In genomic region chr19:3366761-3367571, GRCh38 we compare ENCODE assay signal across 1 cellular context.
A peak's percentile ranks its signal among the peaks of the same experiment; 100 is the strongest.
TF ChIP-seq lines count a peak whose summit lies in the region.

No MANE protein-coding gene starts in this region.

TF ChIP-seq in GM12878, 131 proteins besides CTCF, POLR2A, EP300 and RAD21 (continued from another document and continues in another):
- TF ChIP-seq ZNF274 (IDR thresholded peaks at IDR 0.05; ENCODE audit: insufficient read depth, insufficient read length) (no peak), SP1 (IDR thresholded peaks at IDR 0.05; ENCODE audit: low read depth, low read length) (no peak), KAT2A (conservative IDR thresholded peaks at IDR 0.05; ENCODE audit: control insufficient read depth, low read depth, low read length) (no peak), BACH1 (IDR thresholded peaks at IDR 0.05; ENCODE audit: borderline replicate concordance) (no peak), MEF2A (IDR thresholded peaks at IDR 0.05; ENCODE audit: insufficient read depth, low read depth, low read length) (no peak), NBN (IDR thresholded peaks at IDR 0.05) (0 out of 2 replicates have a peak, but pooled peaks have one; percentile 18), RAD51 (IDR thresholded peaks at IDR 0.05) (peak; percentile 55), PML (IDR thresholded peaks at IDR 0.05; ENCODE audit: low read length) (no peak), DPF2 (IDR thresholded peaks at IDR 0.05) (0 out of 2 replicates have a peak, but pooled peaks have one; percentile 15), ZBTB11 (CRISPR knock-in tag; IDR thresholded peaks at IDR 0.05) (no peak), CEBPB (IDR thresholded peaks at IDR 0.05; ENCODE audit: borderline replicate concordance in 1 of 2, low read depth in 2 of 2, low read length in 2 of 2) (no peak), IRF3 (IDR thresholded peaks at IDR 0.05) (no peak), HSF1 (IDR thresholded peaks at IDR 0.05; ENCODE audit: low read depth, low read length) (no peak), TCF12 (IDR thresholded peaks at IDR 0.05; ENCODE audit: low read depth, low read length) (peak; percentile 25; the same call in 1 of the 2 replicates), CBX5 (IDR thresholded peaks at IDR 0.05; ENCODE audit: low read depth) (no peak), ZNF384 (IDR thresholded peaks at IDR 0.05; ENCODE audit: borderline replicate concordance, low read depth, low read length) (no peak), YY1 (IDR thresholded peaks at IDR 0.05; ENCODE audit: low read depth, low read length) (0 out of 2 replicates have a peak, but pooled peaks have one; percentile 8), ESRRA (IDR thresholded peaks at IDR 0.05; ENCODE audit: low read length) (no peak), CREB1 (IDR thresholded peaks at IDR 0.05; ENCODE audit: low read depth) (no peak), MLLT1 (IDR thresholded peaks at IDR 0.05) (0 out of 2 replicates have a peak, but pooled peaks have one; percentile 19), GATAD2B (conservative IDR thresholded peaks at IDR 0.05; ENCODE audit: low read depth) (peak; percentile 47; the same call in 1 of the 2 replicates), MXI1 (IDR thresholded peaks at IDR 0.05; ENCODE audit: low read depth, low read length) (no peak), ATF7 (IDR thresholded peaks at IDR 0.05; ENCODE audit: low read depth) (no peak), ZZZ3 (IDR thresholded peaks at IDR 0.05; ENCODE audit: control insufficient read depth, insufficient read length, low read depth) (no peak)
- TF ChIP-seq, protein P1, sequence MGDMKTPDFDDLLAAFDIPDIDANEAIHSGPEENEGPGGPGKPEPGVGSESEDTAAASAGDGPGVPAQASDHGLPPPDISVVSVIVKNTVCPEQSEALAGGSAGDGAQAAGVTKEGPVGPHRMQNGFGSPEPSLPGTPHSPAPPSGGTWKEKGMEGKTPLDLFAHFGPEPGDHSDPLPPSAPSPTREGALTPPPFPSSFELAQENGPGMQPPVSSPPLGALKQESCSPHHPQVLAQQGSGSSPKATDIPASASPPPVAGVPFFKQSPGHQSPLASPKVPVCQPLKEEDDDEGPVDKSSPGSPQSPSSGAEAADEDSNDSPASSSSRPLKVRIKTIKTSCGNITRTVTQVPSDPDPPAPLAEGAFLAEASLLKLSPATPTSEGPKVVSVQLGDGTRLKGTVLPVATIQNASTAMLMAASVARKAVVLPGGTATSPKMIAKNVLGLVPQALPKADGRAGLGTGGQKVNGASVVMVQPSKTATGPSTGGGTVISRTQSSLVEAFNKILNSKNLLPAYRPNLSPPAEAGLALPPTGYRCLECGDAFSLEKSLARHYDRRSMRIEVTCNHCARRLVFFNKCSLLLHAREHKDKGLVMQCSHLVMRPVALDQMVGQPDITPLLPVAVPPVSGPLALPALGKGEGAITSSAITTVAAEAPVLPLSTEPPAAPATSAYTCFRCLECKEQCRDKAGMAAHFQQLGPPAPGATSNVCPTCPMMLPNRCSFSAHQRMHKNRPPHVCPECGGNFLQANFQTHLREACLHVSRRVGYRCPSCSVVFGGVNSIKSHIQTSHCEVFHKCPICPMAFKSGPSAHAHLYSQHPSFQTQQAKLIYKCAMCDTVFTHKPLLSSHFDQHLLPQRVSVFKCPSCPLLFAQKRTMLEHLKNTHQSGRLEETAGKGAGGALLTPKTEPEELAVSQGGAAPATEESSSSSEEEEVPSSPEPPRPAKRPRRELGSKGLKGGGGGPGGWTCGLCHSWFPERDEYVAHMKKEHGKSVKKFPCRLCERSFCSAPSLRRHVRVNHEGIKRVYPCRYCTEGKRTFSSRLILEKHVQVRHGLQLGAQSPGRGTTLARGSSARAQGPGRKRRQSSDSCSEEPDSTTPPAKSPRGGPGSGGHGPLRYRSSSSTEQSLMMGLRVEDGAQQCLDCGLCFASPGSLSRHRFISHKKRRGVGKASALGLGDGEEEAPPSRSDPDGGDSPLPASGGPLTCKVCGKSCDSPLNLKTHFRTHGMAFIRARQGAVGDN (IDR thresholded peaks at IDR 0.05), result no peak
- TF ChIP-seq, protein P2, sequence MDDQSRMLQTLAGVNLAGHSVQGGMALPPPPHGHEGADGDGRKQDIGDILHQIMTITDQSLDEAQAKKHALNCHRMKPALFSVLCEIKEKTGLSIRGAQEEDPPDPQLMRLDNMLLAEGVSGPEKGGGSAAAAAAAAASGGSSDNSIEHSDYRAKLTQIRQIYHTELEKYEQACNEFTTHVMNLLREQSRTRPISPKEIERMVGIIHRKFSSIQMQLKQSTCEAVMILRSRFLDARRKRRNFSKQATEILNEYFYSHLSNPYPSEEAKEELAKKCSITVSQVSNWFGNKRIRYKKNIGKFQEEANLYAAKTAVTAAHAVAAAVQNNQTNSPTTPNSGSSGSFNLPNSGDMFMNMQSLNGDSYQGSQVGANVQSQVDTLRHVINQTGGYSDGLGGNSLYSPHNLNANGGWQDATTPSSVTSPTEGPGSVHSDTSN (IDR thresholded peaks at IDR 0.05; ENCODE audit: insufficient replicate concordance, low read depth, low read length), result no peak
- TF ChIP-seq, protein P3, sequence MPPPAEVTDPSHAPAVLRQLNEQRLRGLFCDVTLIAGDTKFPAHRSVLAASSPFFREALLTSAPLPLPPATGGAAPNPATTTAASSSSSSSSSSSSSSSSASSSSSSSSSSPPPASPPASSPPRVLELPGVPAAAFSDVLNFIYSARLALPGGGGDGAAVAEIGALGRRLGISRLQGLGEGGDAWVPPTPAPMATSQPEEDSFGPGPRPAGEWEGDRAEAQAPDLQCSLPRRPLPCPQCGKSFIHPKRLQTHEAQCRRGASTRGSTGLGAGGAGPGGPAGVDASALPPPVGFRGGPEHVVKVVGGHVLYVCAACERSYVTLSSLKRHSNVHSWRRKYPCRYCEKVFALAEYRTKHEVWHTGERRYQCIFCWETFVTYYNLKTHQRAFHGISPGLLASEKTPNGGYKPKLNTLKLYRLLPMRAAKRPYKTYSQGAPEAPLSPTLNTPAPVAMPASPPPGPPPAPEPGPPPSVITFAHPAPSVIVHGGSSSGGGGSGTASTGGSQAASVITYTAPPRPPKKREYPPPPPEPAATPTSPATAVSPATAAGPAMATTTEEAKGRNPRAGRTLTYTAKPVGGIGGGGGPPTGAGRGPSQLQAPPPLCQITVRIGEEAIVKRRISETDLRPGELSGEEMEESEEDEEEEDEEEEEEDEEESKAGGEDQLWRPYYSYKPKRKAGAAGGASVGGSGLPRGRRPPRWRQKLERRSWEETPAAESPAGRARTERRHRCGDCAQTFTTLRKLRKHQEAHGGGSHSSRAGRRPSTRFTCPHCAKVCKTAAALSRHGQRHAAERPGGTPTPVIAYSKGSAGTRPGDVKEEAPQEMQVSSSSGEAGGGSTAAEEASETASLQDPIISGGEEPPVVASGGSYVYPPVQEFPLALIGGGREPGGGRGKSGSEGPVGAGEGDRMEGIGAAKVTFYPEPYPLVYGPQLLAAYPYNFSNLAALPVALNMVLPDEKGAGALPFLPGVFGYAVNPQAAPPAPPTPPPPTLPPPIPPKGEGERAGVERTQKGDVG (CRISPR knock-in tag; IDR thresholded peaks at IDR 0.05), result no peak
- TF ChIP-seq, protein P4, sequence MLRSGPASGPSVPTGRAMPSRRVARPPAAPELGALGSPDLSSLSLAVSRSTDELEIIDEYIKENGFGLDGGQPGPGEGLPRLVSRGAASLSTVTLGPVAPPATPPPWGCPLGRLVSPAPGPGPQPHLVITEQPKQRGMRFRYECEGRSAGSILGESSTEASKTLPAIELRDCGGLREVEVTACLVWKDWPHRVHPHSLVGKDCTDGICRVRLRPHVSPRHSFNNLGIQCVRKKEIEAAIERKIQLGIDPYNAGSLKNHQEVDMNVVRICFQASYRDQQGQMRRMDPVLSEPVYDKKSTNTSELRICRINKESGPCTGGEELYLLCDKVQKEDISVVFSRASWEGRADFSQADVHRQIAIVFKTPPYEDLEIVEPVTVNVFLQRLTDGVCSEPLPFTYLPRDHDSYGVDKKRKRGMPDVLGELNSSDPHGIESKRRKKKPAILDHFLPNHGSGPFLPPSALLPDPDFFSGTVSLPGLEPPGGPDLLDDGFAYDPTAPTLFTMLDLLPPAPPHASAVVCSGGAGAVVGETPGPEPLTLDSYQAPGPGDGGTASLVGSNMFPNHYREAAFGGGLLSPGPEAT (IDR thresholded peaks at IDR 0.05; ENCODE audit: low read depth), result peak; percentile 37; the same call in 1 of the 2 replicates
- TF ChIP-seq, protein P5, sequence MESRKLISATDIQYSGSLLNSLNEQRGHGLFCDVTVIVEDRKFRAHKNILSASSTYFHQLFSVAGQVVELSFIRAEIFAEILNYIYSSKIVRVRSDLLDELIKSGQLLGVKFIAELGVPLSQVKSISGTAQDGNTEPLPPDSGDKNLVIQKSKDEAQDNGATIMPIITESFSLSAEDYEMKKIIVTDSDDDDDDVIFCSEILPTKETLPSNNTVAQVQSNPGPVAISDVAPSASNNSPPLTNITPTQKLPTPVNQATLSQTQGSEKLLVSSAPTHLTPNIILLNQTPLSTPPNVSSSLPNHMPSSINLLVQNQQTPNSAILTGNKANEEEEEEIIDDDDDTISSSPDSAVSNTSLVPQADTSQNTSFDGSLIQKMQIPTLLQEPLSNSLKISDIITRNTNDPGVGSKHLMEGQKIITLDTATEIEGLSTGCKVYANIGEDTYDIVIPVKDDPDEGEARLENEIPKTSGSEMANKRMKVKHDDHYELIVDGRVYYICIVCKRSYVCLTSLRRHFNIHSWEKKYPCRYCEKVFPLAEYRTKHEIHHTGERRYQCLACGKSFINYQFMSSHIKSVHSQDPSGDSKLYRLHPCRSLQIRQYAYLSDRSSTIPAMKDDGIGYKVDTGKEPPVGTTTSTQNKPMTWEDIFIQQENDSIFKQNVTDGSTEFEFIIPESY (IDR thresholded peaks at IDR 0.05), result no peak
- TF ChIP-seq, protein P6, sequence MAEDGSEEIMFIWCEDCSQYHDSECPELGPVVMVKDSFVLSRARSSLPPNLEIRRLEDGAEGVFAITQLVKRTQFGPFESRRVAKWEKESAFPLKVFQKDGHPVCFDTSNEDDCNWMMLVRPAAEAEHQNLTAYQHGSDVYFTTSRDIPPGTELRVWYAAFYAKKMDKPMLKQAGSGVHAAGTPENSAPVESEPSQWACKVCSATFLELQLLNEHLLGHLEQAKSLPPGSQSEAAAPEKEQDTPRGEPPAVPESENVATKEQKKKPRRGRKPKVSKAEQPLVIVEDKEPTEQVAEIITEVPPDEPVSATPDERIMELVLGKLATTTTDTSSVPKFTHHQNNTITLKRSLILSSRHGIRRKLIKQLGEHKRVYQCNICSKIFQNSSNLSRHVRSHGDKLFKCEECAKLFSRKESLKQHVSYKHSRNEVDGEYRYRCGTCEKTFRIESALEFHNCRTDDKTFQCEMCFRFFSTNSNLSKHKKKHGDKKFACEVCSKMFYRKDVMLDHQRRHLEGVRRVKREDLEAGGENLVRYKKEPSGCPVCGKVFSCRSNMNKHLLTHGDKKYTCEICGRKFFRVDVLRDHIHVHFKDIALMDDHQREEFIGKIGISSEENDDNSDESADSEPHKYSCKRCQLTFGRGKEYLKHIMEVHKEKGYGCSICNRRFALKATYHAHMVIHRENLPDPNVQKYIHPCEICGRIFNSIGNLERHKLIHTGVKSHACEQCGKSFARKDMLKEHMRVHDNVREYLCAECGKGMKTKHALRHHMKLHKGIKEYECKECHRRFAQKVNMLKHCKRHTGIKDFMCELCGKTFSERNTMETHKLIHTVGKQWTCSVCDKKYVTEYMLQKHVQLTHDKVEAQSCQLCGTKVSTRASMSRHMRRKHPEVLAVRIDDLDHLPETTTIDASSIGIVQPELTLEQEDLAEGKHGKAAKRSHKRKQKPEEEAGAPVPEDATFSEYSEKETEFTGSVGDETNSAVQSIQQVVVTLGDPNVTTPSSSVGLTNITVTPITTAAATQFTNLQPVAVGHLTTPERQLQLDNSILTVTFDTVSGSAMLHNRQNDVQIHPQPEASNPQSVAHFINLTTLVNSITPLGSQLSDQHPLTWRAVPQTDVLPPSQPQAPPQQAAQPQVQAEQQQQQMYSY (CRISPR knock-in tag; IDR thresholded peaks at IDR 0.05), result no peak
